In the genomic region with DNA sequence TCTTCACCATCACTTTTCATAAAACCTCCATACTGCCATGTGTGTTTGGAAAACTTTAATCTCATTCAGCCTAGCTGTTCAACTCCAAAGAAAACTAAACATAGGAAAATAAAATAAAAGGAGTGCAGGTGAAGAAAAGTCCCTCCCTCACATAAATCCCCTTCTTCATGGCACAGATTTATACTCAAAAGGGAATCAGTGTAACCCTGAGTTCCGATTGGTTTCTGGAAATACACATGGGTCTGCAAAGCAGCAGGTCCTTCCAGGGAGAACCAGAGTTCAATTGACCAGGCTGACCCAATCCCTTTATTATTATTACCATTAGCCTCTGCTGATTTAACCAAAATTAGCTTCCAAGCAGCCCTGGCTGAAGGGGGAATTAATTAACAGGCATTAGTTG, we compare ENCODE assay signal across 1 cellular context.
TF ChIP-seq lines count a peak whose summit lies in the region.

No MANE protein-coding gene starts in this region.

TF ChIP-seq in GM23338, 12 proteins besides CTCF, POLR2A, EP300 and RAD21 (continued from another document):
- TF ChIP-seq, protein P1, sequence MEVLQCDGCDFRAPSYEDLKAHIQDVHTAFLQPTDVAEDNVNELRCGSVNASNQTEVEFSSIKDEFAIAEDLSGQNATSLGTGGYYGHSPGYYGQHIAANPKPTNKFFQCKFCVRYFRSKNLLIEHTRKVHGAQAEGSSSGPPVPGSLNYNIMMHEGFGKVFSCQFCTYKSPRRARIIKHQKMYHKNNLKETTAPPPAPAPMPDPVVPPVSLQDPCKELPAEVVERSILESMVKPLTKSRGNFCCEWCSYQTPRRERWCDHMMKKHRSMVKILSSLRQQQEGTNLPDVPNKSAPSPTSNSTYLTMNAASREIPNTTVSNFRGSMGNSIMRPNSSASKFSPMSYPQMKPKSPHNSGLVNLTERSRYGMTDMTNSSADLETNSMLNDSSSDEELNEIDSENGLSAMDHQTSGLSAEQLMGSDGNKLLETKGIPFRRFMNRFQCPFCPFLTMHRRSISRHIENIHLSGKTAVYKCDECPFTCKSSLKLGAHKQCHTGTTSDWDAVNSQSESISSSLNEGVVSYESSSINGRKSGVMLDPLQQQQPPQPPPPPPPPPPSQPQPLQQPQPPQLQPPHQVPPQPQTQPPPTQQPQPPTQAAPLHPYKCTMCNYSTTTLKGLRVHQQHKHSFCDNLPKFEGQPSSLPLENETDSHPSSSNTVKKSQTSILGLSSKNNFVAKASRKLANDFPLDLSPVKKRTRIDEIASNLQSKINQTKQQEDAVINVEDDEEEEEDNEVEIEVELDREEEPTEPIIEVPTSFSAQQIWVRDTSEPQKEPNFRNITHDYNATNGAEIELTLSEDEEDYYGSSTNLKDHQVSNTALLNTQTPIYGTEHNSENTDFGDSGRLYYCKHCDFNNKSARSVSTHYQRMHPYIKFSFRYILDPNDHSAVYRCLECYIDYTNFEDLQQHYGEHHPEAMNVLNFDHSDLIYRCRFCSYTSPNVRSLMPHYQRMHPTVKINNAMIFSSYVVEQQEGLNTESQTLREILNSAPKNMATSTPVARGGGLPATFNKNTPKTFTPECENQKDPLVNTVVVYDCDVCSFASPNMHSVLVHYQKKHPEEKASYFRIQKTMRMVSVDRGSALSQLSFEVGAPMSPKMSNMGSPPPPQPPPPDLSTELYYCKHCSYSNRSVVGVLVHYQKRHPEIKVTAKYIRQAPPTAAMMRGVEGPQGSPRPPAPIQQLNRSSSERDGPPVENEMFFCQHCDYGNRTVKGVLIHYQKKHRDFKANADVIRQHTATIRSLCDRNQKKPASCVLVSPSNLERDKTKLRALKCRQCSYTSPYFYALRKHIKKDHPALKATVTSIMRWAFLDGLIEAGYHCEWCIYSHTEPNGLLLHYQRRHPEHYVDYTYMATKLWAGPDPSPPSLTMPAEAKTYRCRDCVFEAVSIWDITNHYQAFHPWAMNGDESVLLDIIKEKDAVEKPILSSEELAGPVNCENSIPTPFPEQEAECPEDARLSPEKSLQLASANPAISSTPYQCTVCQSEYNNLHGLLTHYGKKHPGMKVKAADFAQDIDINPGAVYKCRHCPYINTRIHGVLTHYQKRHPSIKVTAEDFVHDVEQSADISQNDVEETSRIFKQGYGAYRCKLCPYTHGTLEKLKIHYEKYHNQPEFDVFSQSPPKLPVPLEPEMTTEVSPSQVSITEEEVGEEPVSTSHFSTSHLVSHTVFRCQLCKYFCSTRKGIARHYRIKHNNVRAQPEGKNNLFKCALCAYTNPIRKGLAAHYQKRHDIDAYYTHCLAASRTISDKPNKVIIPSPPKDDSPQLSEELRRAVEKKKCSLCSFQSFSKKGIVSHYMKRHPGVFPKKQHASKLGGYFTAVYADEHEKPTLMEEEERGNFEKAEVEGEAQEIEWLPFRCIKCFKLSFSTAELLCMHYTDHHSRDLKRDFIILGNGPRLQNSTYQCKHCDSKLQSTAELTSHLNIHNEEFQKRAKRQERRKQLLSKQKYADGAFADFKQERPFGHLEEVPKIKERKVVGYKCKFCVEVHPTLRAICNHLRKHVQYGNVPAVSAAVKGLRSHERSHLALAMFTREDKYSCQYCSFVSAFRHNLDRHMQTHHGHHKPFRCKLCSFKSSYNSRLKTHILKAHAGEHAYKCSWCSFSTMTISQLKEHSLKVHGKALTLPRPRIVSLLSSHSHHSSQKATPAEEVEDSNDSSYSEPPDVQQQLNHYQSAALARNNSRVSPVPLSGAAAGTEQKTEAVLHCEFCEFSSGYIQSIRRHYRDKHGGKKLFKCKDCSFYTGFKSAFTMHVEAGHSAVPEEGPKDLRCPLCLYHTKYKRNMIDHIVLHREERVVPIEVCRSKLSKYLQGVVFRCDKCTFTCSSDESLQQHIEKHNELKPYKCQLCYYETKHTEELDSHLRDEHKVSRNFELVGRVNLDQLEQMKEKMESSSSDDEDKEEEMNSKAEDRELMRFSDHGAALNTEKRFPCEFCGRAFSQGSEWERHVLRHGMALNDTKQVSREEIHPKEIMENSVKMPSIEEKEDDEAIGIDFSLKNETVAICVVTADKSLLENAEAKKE (CRISPR knock-in tag; IDR thresholded peaks at IDR 0.05) = no peak
- TF ChIP-seq ZNF114 (CRISPR knock-in tag; IDR thresholded peaks at IDR 0.05) (no peak), EZH2 (IDR thresholded peaks at IDR 0.05; ENCODE audit: low read depth, unreplicated experiment) (peak; percentile 84)
- TF ChIP-seq, protein P2, sequence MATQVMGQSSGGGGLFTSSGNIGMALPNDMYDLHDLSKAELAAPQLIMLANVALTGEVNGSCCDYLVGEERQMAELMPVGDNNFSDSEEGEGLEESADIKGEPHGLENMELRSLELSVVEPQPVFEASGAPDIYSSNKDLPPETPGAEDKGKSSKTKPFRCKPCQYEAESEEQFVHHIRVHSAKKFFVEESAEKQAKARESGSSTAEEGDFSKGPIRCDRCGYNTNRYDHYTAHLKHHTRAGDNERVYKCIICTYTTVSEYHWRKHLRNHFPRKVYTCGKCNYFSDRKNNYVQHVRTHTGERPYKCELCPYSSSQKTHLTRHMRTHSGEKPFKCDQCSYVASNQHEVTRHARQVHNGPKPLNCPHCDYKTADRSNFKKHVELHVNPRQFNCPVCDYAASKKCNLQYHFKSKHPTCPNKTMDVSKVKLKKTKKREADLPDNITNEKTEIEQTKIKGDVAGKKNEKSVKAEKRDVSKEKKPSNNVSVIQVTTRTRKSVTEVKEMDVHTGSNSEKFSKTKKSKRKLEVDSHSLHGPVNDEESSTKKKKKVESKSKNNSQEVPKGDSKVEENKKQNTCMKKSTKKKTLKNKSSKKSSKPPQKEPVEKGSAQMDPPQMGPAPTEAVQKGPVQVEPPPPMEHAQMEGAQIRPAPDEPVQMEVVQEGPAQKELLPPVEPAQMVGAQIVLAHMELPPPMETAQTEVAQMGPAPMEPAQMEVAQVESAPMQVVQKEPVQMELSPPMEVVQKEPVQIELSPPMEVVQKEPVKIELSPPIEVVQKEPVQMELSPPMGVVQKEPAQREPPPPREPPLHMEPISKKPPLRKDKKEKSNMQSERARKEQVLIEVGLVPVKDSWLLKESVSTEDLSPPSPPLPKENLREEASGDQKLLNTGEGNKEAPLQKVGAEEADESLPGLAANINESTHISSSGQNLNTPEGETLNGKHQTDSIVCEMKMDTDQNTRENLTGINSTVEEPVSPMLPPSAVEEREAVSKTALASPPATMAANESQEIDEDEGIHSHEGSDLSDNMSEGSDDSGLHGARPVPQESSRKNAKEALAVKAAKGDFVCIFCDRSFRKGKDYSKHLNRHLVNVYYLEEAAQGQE (IDR thresholded peaks at IDR 0.05; ENCODE audit: unreplicated experiment) = no peak
TF ChIP-seq in GM23338: peak in this region for 1.
